Comparison of ENCODE assay signal across 10 cellular contexts in genomic region chr15:57598346-57598745, GRCh38. TPM values are rescaled to one million over a fixed set of nuclear protein-coding genes. Genes with fewer than 3 reads are reported as not detected.
"Had no signal": no experiment of that assay in that cellular context is flagged by ENCODE, and none has a peak within 500 bp of the region (broad histone marks: within the 10 kb centered on the region; RNA-seq: fewer than 3 reads in every experiment).

No MANE protein-coding gene starts in this region.

- H3K27me3 ChIP-seq: dorsolateral prefrontal cortex, tibial artery had no signal

- FAIRE-seq: keratinocyte had no signal

- DNase-seq: activated CD4-positive, alpha-beta T cell treated with anti-CD3 and anti-CD28 coated beads, Interleukin-2, amount 50 U/mL, for 1 hour; activated CD4-positive, CD25-positive, alpha-beta regulatory T cell; activated naive CD4-positive, alpha-beta T cell treated with anti-CD3 and anti-CD28 coated beads, Interleukin-2, amount 10 ng/mL, durations not matched to agents 7 days and 5 days; dorsolateral prefrontal cortex; nucleus accumbens; stimulated activated CD4-positive, alpha-beta T cell treated with anti-CD3 and anti-CD28 coated beads, Interleukin-15, amount 100 ng/mL, for 24 hours; tibial artery had no signal

- H3K36me3 ChIP-seq: tibial artery had no signal

- H3K4me3 ChIP-seq: dorsolateral prefrontal cortex, tibial artery had no signal

- H3K9me3 ChIP-seq: tibial artery had no signal

- H3K27ac ChIP-seq: tibial artery had no signal

RNA-seq across cellular contexts. Expression of gene MYZAP, which starts 6.6 kb away (rescaled TPM):
- total RNA-seq: activated T-helper 2 cell treated with anti-CD3 and anti-CD28 coated beads, Interferon-gamma antibody, Interleukin-2, Interleukin-4, amounts not matched to agents 10 μg/mL and 5 μg/mL and 100 μg/mL, durations not matched to agents 14 hours and 24 hours and 36 hours; natural killer cell treated with Interleukin-12 subunit alpha and Interleukin-12 subunit beta and Interleukin-15 and Interleukin-18, amount 100 ng/mL, for 72 hours had no signal
